In the genomic region with DNA sequence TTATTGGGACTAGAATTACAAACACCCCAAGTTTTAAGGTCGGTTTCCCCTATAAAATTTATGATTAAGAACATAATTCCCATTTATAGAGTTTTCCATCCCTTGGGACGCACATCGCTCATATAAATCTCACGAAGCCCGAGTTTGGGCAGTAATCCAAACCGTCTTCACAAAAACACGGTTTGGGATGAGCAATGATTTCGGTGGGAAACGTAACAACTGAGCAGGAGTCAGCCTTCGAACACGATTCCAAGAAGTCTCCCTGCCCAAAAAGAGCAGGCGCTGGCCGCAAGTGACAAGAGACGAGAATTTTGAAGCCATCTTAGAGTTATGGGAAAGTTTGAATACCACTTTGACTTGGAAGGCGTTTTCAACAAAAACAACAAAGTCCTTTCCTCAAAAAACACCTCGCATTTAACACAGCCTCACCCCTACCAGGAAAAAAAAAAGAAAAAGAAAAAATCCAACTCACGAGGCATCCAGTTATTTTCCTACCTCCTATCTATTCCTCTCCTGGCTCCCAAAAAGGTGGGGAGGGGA, we compare ENCODE assay signal across 9 cellular contexts. TPM values are rescaled to one million over a fixed set of nuclear protein-coding genes. Genes with fewer than 3 reads are reported as not detected.
DNase-seq lines count a peak whose midpoint lies in the region; ATAC-seq and TF ChIP-seq lines count a peak whose summit lies in the region.
"Had no signal": no experiment of that assay in that cellular context is flagged by ENCODE, and none has a peak within 500 bp of the region (broad histone marks: within the 10 kb centered on the region; RNA-seq: fewer than 3 reads in every experiment).

No MANE protein-coding gene starts in this region.

- no peaks in the 10 kb centered on the region for H3K27me3 Mint-ChIP-seq in activated T-cell treated with anti-CD3 and anti-CD28 coated beads, Interleukin-2, amount 50 U/mL, for 72 hours (ENCODE audit: low read depth)
- H3K27me3 Mint-ChIP-seq in activated CD4-positive, alpha-beta memory T cell treated with anti-CD3 and anti-CD28 coated beads for 36 hours = no peaks in the 10 kb centered on the region
- H3K27me3 Mint-ChIP-seq in glutamatergic neuron (ENCODE audit: unreplicated experiment) = peaks cover 18% of the 10 kb centered on the region

- no peaks in the 10 kb centered on the region for H3K9me3 ChIP-seq in sigmoid colon
- H3K9me3 ChIP-seq: mucosa of descending colon had no signal

- no peaks in the 10 kb centered on the region for H3K36me3 ChIP-seq in sigmoid colon

- CTCF ChIA-PET in activated CD4-positive, alpha-beta memory T cell treated with anti-CD3 and anti-CD28 coated beads for 36 hours (lab: Charles Lee) = no interaction called here

- H3K4me1 ChIP-seq in sigmoid colon = peaks cover 0 to 32% (median 28%) of the 10 kb centered on the region in 4 donors

- peaks cover 59% of the 10 kb centered on the region for H3K4me1 Mint-ChIP-seq in activated T-cell treated with anti-CD3 and anti-CD28 coated beads, Interleukin-2, amount 50 U/mL, for 72 hours (ENCODE audit: low read depth)
- peaks cover 44% of the 10 kb centered on the region for H3K4me1 Mint-ChIP-seq in activated CD4-positive, alpha-beta memory T cell treated with anti-CD3 and anti-CD28 coated beads for 36 hours (ENCODE audit: low read depth)
- peaks cover 19% of the 10 kb centered on the region for H3K4me1 Mint-ChIP-seq in glutamatergic neuron (ENCODE audit: low read depth, unreplicated experiment)

- no peak for TF ChIP-seq EP300 in sigmoid colon (IDR thresholded peaks at IDR 0.05)

- intact Hi-C loops in activated CD4-positive, alpha-beta memory T cell treated with anti-CD3 and anti-CD28 coated beads for 36 hours (cut with micrococcal nuclease) = loop anchor here (5.0 kb wide), 2 partner anchors 244 to 999 kb away; partner anchors contain the start of genes CAMK1D and OPTN
- intact Hi-C loops in sigmoid colon (cut with DNase I) = loop anchor here (2.0 to 5.0 kb wide), 3 partner anchors 46 to 1531 kb away; partner anchors contain the start of genes PHYH, SUV39H2 and UPF2

- TF ChIP-seq CTCF in glutamatergic neuron (IDR thresholded peaks at IDR 0.05; ENCODE audit: partially characterized antibody, unreplicated experiment) (no peak), sigmoid colon (IDR thresholded peaks at IDR 0.05) (no peak)

- no peak for DNase-seq in activated T-cell treated with anti-CD3 and anti-CD28 coated beads, Interleukin-2, amount 50 U/mL, for 72 hours
- DNase-seq in activated T-cell treated with anti-CD3 and anti-CD28 coated beads for 4 hours (no peak), glutamatergic neuron (no peak), sigmoid colon (peak; percentile 77)
- DNase-seq in activated CD4-positive, alpha-beta memory T cell treated with anti-CD3 and anti-CD28 coated beads for 36 hours = no peak
- no peak for DNase-seq in stimulated activated CD4-positive, alpha-beta T cell treated with anti-CD3 and anti-CD28 coated beads, Interleukin-2, amount 100 ng/mL, for 24 hours

- WGBS in sigmoid colon, 2 donors = 7 to 39% methylated on average over 17 of the region's 17 CpGs

- H3K36me3 Mint-ChIP-seq in activated T-cell treated with anti-CD3 and anti-CD28 coated beads, Interleukin-2, amount 50 U/mL, for 72 hours (ENCODE audit: insufficient read depth in 2 of 2) = peaks cover 4 to 12% of the 10 kb centered on the region in 2 donors
- H3K36me3 Mint-ChIP-seq in activated CD4-positive, alpha-beta memory T cell treated with anti-CD3 and anti-CD28 coated beads for 36 hours = peaks cover 11% of the 10 kb centered on the region
- H3K36me3 Mint-ChIP-seq in glutamatergic neuron (ENCODE audit: unreplicated experiment) = no peaks in the 10 kb centered on the region

- POLR2A ChIA-PET in activated CD4-positive, alpha-beta memory T cell treated with anti-CD3 and anti-CD28 coated beads for 36 hours (lab: Charles Lee) = no interaction called here

- peak overlapping the region; percentile 81 to 92 for H3K4me3 Mint-ChIP-seq in activated T-cell treated with anti-CD3 and anti-CD28 coated beads, Interleukin-2, amount 50 U/mL, for 72 hours
- H3K4me3 Mint-ChIP-seq in activated CD4-positive, alpha-beta memory T cell treated with anti-CD3 and anti-CD28 coated beads for 36 hours = peak overlapping the region; percentile 78
- peak overlapping the region; percentile 92 for H3K4me3 Mint-ChIP-seq in glutamatergic neuron (ENCODE audit: unreplicated experiment)

- no peaks in the 10 kb centered on the region for H3K9me3 Mint-ChIP-seq in activated T-cell treated with anti-CD3 and anti-CD28 coated beads, Interleukin-2, amount 50 U/mL, for 72 hours
- H3K9me3 Mint-ChIP-seq in activated CD4-positive, alpha-beta memory T cell treated with anti-CD3 and anti-CD28 coated beads for 36 hours = no peaks in the 10 kb centered on the region
- H3K9me3 Mint-ChIP-seq in glutamatergic neuron (ENCODE audit: unreplicated experiment) = peaks cover 19% of the 10 kb centered on the region

- peak overlapping the region; percentile 95 to 97 (median 96) for H3K27ac ChIP-seq in sigmoid colon

- peak overlapping the region; percentile 69 to 91 (median 87) for H3K4me3 ChIP-seq in sigmoid colon

- peak overlapping the region; percentile 92 for H3K27ac Mint-ChIP-seq in activated T-cell treated with anti-CD3 and anti-CD28 coated beads, Interleukin-2, amount 50 U/mL, for 72 hours
- H3K27ac Mint-ChIP-seq in activated CD4-positive, alpha-beta memory T cell treated with anti-CD3 and anti-CD28 coated beads for 36 hours = peak overlapping the region; percentile 83
- H3K27ac Mint-ChIP-seq in glutamatergic neuron (ENCODE audit: unreplicated experiment) = peak overlapping the region; percentile 84

- no peak for ATAC-seq in activated T-cell treated with anti-CD3 and anti-CD28 coated beads, Interleukin-2, amount 50 U/mL, for 72 hours (replicated peaks in 1 of 2)
- ATAC-seq in HG02642 (IDR thresholded peaks at IDR 0.05; ENCODE audit: poor library complexity, unreplicated experiment) = no peak
- no peak for ATAC-seq in HG03571 (IDR thresholded peaks at IDR 0.05; ENCODE audit: unreplicated experiment)

- no peaks in the 10 kb centered on the region for H3K27me3 ChIP-seq in sigmoid colon

- no peak for TF ChIP-seq POLR2A in sigmoid colon (IDR thresholded peaks at IDR 0.05)

RNA-seq across cellular contexts. Expression of gene SEPHS1, which starts 1.7 kb away (rescaled TPM):
- total RNA-seq in activated T-cell treated with anti-CD3 and anti-CD28 coated beads, Interleukin-2, amount 50 U/mL, for 72 hours = 10 to 100 TPM; 44.7 to 48.8 TPM
- 10 to 100 TPM; 57.2 to 57.6 TPM for total RNA-seq in activated CD4-positive, alpha-beta memory T cell treated with anti-CD3 and anti-CD28 coated beads for 36 hours
- total RNA-seq in glutamatergic neuron (ENCODE audit: unreplicated experiment) (51.1 TPM), sigmoid colon (10 to 100 TPM; 31.4 to 41.0 (median 37.6) TPM)
- polyA plus RNA-seq in sigmoid colon = 10 to 100 TPM; 25.9 to 33.5 (median 32.4) TPM

RNA-seq across cellular contexts. Expression of gene PHYH, which starts 46.5 kb away (rescaled TPM):
- 10 to 100 TPM; 12.8 to 14.1 TPM for total RNA-seq in activated T-cell treated with anti-CD3 and anti-CD28 coated beads, Interleukin-2, amount 50 U/mL, for 72 hours
- 10 to 100 TPM; 14.9 to 15.4 TPM for total RNA-seq in activated CD4-positive, alpha-beta memory T cell treated with anti-CD3 and anti-CD28 coated beads for 36 hours
- 20.4 TPM for total RNA-seq in glutamatergic neuron (ENCODE audit: unreplicated experiment)
- total RNA-seq in sigmoid colon = 10 to 100 TPM; 39.9 to 48.1 (median 41.6) TPM
- polyA plus RNA-seq in sigmoid colon = 100 to 1,000 TPM in 1 of 3 donors, 10 to 100 TPM in 2; 23.3 to 193 (median 87.7) TPM
